In the genomic region with DNA sequence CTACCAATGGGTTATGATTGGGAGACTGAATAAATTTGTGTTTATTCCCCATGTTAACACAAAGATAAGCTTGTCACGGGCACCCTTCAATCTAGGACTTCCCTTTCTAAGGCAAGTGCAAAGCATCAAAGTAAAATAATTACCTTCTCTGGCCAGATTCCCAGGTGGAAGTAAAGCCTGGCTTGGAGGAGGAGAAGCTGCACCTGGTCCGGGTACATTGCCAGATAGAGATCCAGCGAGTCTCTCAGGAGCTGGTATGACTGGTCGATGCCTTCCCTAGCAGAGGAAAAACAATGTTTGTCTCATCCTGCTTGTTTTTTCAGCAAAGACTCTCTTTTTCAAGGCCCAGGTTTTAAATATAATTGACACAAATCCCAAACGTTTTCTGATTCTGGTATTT, we compare ENCODE assay signal across 10 cellular contexts.
"Had no signal": no experiment of that assay in that cellular context is flagged by ENCODE, and none has a peak within 500 bp of the region (broad histone marks: within the 10 kb centered on the region; RNA-seq: fewer than 3 reads in every experiment).

No MANE protein-coding gene starts in this region.

- H3K4me1 ChIP-seq: esophagus muscularis mucosa, uterus had no signal

- DNase-seq: activated effector memory CD4-positive, alpha-beta T cell treated with anti-CD3 and anti-CD28 coated beads, Interleukin-2, amount 50 U/mL, for 16 hours; activated naive CD8-positive, alpha-beta T cell treated with anti-CD3 and anti-CD28 coated beads for 36 hours; natural killer cell; occipital lobe; stimulated activated CD4-positive, alpha-beta T cell treated with anti-CD3 and anti-CD28 coated beads, Interleukin-4, amount 100 ng/mL, for 1 hour; stimulated activated CD8-positive, alpha-beta memory T cell treated with anti-CD3 and anti-CD28 coated beads, Interleukin-4, amount 100 ng/mL, for 48 hours; stimulated activated naive CD8-positive, alpha-beta T cell treated with anti-CD3 and anti-CD28 coated beads, Interleukin-15, amount 100 ng/mL, for 72 hours; T1000; uterus had no signal

- ATAC-seq: natural killer cell; stimulated activated naive CD8-positive, alpha-beta T cell treated with anti-CD3 and anti-CD28 coated beads, Interleukin-15, amount 100 ng/mL, for 72 hours had no signal

- H3K27ac ChIP-seq: esophagus muscularis mucosa, uterus had no signal

- H3K36me3 ChIP-seq: uterus had no signal

- H3K9me3 ChIP-seq: esophagus muscularis mucosa, uterus had no signal

- H3K27me3 ChIP-seq: esophagus muscularis mucosa, uterus had no signal

- H3K4me3 ChIP-seq: esophagus muscularis mucosa, uterus had no signal
